In genomic region chr14:87002831-87003230, GRCh38 we compare ENCODE assay signal across 1 cellular context.
TF ChIP-seq lines count a peak whose summit lies in the region.

No MANE protein-coding gene starts in this region.

TF ChIP-seq in IMR-90, 13 proteins besides CTCF, POLR2A, EP300 and RAD21:
- no peak for TF ChIP-seq ELK1 (IDR thresholded peaks at IDR 0.05; ENCODE audit: borderline replicate concordance, low read depth, low read length)
- no peak for TF ChIP-seq RCOR1 (IDR thresholded peaks at IDR 0.05; ENCODE audit: insufficient replicate concordance, low read length)
- TF ChIP-seq FOS (IDR thresholded peaks at IDR 0.05; ENCODE audit: low read depth, low read length), result no peak
- no peak for TF ChIP-seq MAFK (IDR thresholded peaks at IDR 0.05; ENCODE audit: low read depth, low read length)
- TF ChIP-seq BHLHE40 (IDR thresholded peaks at IDR 0.05; ENCODE audit: low read depth, low read length), result no peak
- TF ChIP-seq MAZ (IDR thresholded peaks at IDR 0.05; ENCODE audit: borderline replicate concordance, low read depth, low read length), result no peak
- TF ChIP-seq MXI1 (IDR thresholded peaks at IDR 0.05; ENCODE audit: borderline replicate concordance, low read depth, low read length), result no peak
- no peak for TF ChIP-seq RFX5 (IDR thresholded peaks at IDR 0.05; ENCODE audit: low read depth, low read length)
- no peak for TF ChIP-seq NFE2L2 (IDR thresholded peaks at IDR 0.05; ENCODE audit: low read depth, low read length)
- TF ChIP-seq SMC3 (IDR thresholded peaks at IDR 0.05; ENCODE audit: low read depth, low read length), result no peak
- no peak for TF ChIP-seq CEBPB (IDR thresholded peaks at IDR 0.05; ENCODE audit: low read depth, low read length)
TF ChIP-seq in IMR-90: peak in this region for 0.
